Comparison of ENCODE assay signal across 1 cellular context in the genomic region with DNA sequence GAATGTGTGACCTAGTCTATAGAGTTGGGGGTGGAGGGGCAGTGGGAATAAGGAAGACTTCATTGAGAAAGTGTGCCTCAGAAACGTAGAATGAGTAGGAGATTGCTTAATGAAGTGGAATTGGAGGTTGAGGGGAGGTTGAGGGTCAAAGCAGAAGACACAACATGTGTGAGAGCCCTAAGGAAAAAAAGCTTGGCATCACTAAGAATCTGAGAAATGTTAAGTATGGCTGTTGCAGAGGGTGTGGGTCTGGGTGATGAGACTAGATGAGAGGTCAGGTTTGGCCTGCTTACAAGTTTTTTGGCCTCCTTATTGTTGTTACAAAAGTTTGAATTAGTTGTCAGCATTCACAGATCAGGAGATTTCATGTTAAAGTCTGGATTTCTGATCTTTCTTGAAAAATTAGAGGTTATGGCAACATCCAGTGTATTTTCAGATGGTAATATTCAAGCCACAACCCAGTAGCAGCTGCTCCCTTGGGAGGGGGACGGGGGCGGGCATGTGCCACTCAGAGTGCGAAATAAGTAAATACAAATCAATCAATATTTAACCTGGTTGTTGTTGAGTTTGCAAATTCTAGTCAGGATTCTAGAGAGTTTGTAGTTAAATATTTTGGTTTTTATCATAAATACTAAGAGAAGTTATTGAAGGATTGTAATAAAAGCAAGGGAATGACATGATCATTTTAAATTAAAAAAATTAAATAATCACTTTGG.
TF ChIP-seq lines count a peak whose summit lies in the region.

No MANE protein-coding gene starts in this region.

TF ChIP-seq in liver, 16 proteins besides CTCF, POLR2A, EP300 and RAD21:
- TF ChIP-seq, protein P1, sequence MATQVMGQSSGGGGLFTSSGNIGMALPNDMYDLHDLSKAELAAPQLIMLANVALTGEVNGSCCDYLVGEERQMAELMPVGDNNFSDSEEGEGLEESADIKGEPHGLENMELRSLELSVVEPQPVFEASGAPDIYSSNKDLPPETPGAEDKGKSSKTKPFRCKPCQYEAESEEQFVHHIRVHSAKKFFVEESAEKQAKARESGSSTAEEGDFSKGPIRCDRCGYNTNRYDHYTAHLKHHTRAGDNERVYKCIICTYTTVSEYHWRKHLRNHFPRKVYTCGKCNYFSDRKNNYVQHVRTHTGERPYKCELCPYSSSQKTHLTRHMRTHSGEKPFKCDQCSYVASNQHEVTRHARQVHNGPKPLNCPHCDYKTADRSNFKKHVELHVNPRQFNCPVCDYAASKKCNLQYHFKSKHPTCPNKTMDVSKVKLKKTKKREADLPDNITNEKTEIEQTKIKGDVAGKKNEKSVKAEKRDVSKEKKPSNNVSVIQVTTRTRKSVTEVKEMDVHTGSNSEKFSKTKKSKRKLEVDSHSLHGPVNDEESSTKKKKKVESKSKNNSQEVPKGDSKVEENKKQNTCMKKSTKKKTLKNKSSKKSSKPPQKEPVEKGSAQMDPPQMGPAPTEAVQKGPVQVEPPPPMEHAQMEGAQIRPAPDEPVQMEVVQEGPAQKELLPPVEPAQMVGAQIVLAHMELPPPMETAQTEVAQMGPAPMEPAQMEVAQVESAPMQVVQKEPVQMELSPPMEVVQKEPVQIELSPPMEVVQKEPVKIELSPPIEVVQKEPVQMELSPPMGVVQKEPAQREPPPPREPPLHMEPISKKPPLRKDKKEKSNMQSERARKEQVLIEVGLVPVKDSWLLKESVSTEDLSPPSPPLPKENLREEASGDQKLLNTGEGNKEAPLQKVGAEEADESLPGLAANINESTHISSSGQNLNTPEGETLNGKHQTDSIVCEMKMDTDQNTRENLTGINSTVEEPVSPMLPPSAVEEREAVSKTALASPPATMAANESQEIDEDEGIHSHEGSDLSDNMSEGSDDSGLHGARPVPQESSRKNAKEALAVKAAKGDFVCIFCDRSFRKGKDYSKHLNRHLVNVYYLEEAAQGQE (IDR thresholded peaks at IDR 0.05): no peak
- TF ChIP-seq GABPA (IDR thresholded peaks at IDR 0.05 in 1 of 2, conservative IDR thresholded peaks at IDR 0.05 in 1 of 2) (no peak), RXRA (IDR thresholded peaks at IDR 0.05) (peak in 1 of 2 donors; percentile 29), NR2F2 (IDR thresholded peaks at IDR 0.05) (no peak), TAF1 (conservative IDR thresholded peaks at IDR 0.05) (no peak), HNF4A (conservative IDR thresholded peaks at IDR 0.05) (peak in 1 of 2 donors; percentile 21), FOXA1 (IDR thresholded peaks at IDR 0.05) (peak; percentile 44), SP1 (IDR thresholded peaks at IDR 0.05) (no peak), HNF4G (IDR thresholded peaks at IDR 0.05) (no peak), FOXA2 (IDR thresholded peaks at IDR 0.05) (peak; percentile 70), EGR1 (IDR thresholded peaks at IDR 0.05; ENCODE audit: low read depth in 2 of 2) (peak; percentile 75 to 87), YY1 (IDR thresholded peaks at IDR 0.05) (peak; percentile 33), JUND (IDR thresholded peaks at IDR 0.05) (no peak)
- TF ChIP-seq, protein P2, sequence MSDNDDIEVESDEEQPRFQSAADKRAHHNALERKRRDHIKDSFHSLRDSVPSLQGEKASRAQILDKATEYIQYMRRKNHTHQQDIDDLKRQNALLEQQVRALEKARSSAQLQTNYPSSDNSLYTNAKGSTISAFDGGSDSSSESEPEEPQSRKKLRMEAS (IDR thresholded peaks at IDR 0.05): peak; percentile 65
- TF ChIP-seq, protein P3, sequence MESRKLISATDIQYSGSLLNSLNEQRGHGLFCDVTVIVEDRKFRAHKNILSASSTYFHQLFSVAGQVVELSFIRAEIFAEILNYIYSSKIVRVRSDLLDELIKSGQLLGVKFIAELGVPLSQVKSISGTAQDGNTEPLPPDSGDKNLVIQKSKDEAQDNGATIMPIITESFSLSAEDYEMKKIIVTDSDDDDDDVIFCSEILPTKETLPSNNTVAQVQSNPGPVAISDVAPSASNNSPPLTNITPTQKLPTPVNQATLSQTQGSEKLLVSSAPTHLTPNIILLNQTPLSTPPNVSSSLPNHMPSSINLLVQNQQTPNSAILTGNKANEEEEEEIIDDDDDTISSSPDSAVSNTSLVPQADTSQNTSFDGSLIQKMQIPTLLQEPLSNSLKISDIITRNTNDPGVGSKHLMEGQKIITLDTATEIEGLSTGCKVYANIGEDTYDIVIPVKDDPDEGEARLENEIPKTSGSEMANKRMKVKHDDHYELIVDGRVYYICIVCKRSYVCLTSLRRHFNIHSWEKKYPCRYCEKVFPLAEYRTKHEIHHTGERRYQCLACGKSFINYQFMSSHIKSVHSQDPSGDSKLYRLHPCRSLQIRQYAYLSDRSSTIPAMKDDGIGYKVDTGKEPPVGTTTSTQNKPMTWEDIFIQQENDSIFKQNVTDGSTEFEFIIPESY (IDR thresholded peaks at IDR 0.05): no peak
- TF ChIP-seq, protein P4, sequence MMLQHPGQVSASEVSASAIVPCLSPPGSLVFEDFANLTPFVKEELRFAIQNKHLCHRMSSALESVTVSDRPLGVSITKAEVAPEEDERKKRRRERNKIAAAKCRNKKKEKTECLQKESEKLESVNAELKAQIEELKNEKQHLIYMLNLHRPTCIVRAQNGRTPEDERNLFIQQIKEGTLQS (IDR thresholded peaks at IDR 0.05): no peak
